ENCODE assay signal across 30 cellular contexts in genomic region chr15:89458440-89458839, GRCh38. TPM values are rescaled to one million over a fixed set of nuclear protein-coding genes. Genes with fewer than 3 reads are reported as not detected.
"Had no signal": no experiment of that assay in that cellular context is flagged by ENCODE, and none has a peak within 500 bp of the region (broad histone marks: within the 10 kb centered on the region; RNA-seq: fewer than 3 reads in every experiment).

No MANE protein-coding gene starts in this region.

- H3K36me3 Mint-ChIP-seq: activated naive CD8-positive, alpha-beta T cell treated with anti-CD3 and anti-CD28 coated beads, Interleukin-2, amount 10 ng/mL, durations not matched to agents 7 days and 5 days had no signal

- H3K27ac Mint-ChIP-seq: activated CD8-positive, alpha-beta T cell treated with anti-CD3 and anti-CD28 coated beads for 36 hours; activated naive CD8-positive, alpha-beta T cell treated with anti-CD3 and anti-CD28 coated beads, Interleukin-2, amount 10 ng/mL, durations not matched to agents 7 days and 5 days; activated T-cell treated with anti-CD3 and anti-CD28 coated beads, Interleukin-2, amount 50 U/mL, for 72 hours; activated T-helper 2 cell treated with anti-CD3 and anti-CD28 coated beads, Interferon-gamma antibody, Interleukin-2, Interleukin-4, amounts not matched to agents 10 μg/mL and 5 μg/mL and 100 μg/mL, durations not matched to agents 14 hours and 24 hours and 36 hours had no signal

- H3K4me3 ChIP-seq: adrenal gland, Peyer's patch, SJSA1 had no signal

- H3K36me3 ChIP-seq: adrenal gland, Peyer's patch, SJSA1 had no signal

- DNase-seq: activated CD4-positive, alpha-beta T cell treated with anti-CD3 and anti-CD28 coated beads for 4 hours; activated CD8-positive, alpha-beta memory T cell treated with anti-CD3 and anti-CD28 coated beads, Interleukin-2, amount 50 U/mL, for 4 hours; activated CD8-positive, alpha-beta T cell treated with anti-CD3 and anti-CD28 coated beads for 36 hours; activated gamma-delta T cell treated with Interleukin-2 at 50 U/mL for 16 hours; activated naive CD4-positive, alpha-beta T cell treated with anti-CD3 and anti-CD28 coated beads, Interleukin-2, amount 50 U/mL, for 16 hours; activated naive CD8-positive, alpha-beta T cell treated with anti-CD3 and anti-CD28 coated beads, Interleukin-2, amount 10 ng/mL, durations not matched to agents 7 days and 5 days; activated T-cell treated with anti-CD3 and anti-CD28 coated beads, Interleukin-2, amount 50 U/mL, for 72 hours; adrenal gland; anterior cingulate cortex; central memory CD4-positive, alpha-beta T cell; Karpas-422; NCI-H1092 treated with DMSO at 0.1 percent for 48 hours; NCI-H1417 treated with DMSO at 0.1 percent for 48 hours; NCI-H1694; NCI-H2029; NCI-H2107; NCI-H345; NCI-H510A; NCI-H526 treated with DMSO at 0.1 percent for 48 hours; NK-92 treated with Interleukin-12 subunit alpha and Interleukin-12 subunit beta, amount 100 ng/mL, for 24 hours; SHP77; SW 1271 had no signal

- H3K27ac ChIP-seq: adrenal gland, SJSA1 had no signal

- FAIRE-seq: bronchial epithelial cell had no signal

- H3K27me3 ChIP-seq: adrenal gland, Peyer's patch, SJSA1 had no signal

- H3K9me3 ChIP-seq: adrenal gland, Peyer's patch, SJSA1 had no signal

- H3K4me3 Mint-ChIP-seq: activated CD8-positive, alpha-beta T cell treated with anti-CD3 and anti-CD28 coated beads for 36 hours; activated naive CD8-positive, alpha-beta T cell treated with anti-CD3 and anti-CD28 coated beads, Interleukin-2, amount 10 ng/mL, durations not matched to agents 7 days and 5 days; activated T-cell treated with anti-CD3 and anti-CD28 coated beads, Interleukin-2, amount 50 U/mL, for 72 hours had no signal

- ATAC-seq: activated CD4-positive, CD25-positive, alpha-beta regulatory T cell treated with anti-CD3 and anti-CD28 coated beads, Interleukin-2, amount 50 U/mL, for 24 hours; activated CD8-positive, alpha-beta T cell treated with anti-CD3 and anti-CD28 coated beads for 36 hours; activated T-cell treated with anti-CD3 and anti-CD28 coated beads, Interleukin-2, amount 50 U/mL, for 72 hours; SK-N-SH treated with all-trans-retinoic acid at 6 μM for 48 hours had no signal

- H3K4me1 ChIP-seq: adrenal gland, SJSA1 had no signal

RNA-seq across cellular contexts. Expression of gene RHCG, which starts 37.9 kb away (rescaled TPM):
- total RNA-seq: activated CD8-positive, alpha-beta T cell treated with anti-CD3 and anti-CD28 coated beads for 36 hours; activated naive CD8-positive, alpha-beta T cell treated with anti-CD3 and anti-CD28 coated beads, Interleukin-2, amount 10 ng/mL, durations not matched to agents 7 days and 5 days; activated T-cell treated with anti-CD3 and anti-CD28 coated beads, Interleukin-2, amount 50 U/mL, for 72 hours; activated T-helper 2 cell treated with anti-CD3 and anti-CD28 coated beads, Interferon-gamma antibody, Interleukin-2, Interleukin-4, amounts not matched to agents 10 μg/mL and 5 μg/mL and 100 μg/mL, durations not matched to agents 14 hours and 24 hours and 36 hours; chondrocyte; Peyer's patch; SJSA1; T-helper 1 cell treated with Interleukin-12 subunit alpha and Interleukin-12 subunit beta and Interleukin-4 antibody, amounts not matched to agents 30 ng/mL and 1 ng/mL, for 36 hours had no signal
